8 cellular contexts compared by ENCODE assay signal in the genomic region with DNA sequence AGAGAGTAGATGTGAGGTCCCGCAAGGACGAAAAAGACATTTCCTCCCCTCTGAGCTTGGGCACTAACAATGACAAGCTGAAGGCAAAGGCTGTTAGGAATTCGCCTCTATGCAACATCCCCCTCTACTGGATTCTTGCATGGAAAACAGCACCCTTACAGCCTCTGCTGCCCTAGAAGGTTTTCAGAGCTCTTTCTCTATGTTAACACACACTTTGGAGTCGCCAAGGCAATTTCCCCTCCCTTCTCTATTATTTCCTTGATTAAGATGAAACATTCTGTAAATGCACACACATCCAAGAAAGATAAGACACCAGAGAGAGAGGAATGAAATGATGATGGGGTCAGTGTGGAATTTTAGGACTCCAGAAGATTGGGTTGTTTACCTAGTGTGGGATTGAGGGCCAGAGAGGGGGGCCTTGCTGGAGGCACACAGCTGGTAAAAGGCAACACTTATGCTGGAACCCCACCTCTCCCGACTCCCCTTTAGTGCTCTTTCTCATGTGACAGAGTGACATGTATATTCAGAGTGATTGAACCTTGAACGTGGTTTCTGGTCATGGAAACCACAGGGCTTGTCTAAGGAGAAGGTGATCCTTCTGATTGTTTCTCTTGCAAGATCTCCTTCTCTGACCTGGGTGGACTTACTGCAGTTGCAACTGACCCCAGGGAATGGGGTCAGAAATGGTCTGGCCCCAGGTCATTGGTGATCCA.
DNase-seq lines count a peak whose midpoint lies in the region; ATAC-seq, FAIRE-seq and TF ChIP-seq lines count a peak whose summit lies in the region.

No MANE protein-coding gene starts in this region.

- SMC1A ChIA-PET in GM12878 (lab: Charles Lee; ENCODE audit: uncharacterized antibody, unreplicated experiment): interaction anchor here (0.7 to 2.5 kb wide), 52 partner anchors 9 to 1239 kb away, joined by 3 to 47 read pairs (median 4); a partner anchor contains a TSS

- TF ChIP-seq POLR2A in NB4 (IDR thresholded peaks at IDR 0.05; ENCODE audit: extremely low read depth, insufficient read length) (no peak), GM12878 (IDR thresholded peaks at IDR 0.05; ENCODE audit: low read depth, low read length) (no peak), sigmoid colon (IDR thresholded peaks at IDR 0.05) (no peak)

- peak overlapping the region in 6 of 7 donors; percentile 35 to 67 (median 58) for H3K4me3 Mint-ChIP-seq in CD8-positive, alpha-beta memory T cell

- no peak overlapping the region for H3K27ac ChIP-seq in CD8-positive, alpha-beta memory T cell (ENCODE audit: low read depth, low read length)
- H3K27ac ChIP-seq in SU-DHL-6 (ENCODE audit: low read depth, low read length) (no peak overlapping the region), GM12878 (ENCODE audit: control insufficient read depth, insufficient read depth) (no peak overlapping the region), hepatocyte (no peak overlapping the region), sigmoid colon (peak overlapping the region in 1 of 4 donors; percentile 5)

- RAD21 ChIA-PET in GM12878 (lab: Charles Lee; ENCODE audit: unreplicated experiment): interaction anchor here (0.6 to 2.0 kb wide), 49 partner anchors 11 to 1283 kb away, joined by 3 to 34 read pairs (median 4); a partner anchor contains a TSS

- POLR2A ChIA-PET in CD8-positive, alpha-beta memory T cell (lab: Charles Lee): interaction anchor here (0.9 to 1.2 kb wide), 2 partner anchors 293 to 1059 kb away, joined by 4 to 7 read pairs; no protein-coding TSS in a partner anchor
- POLR2A ChIA-PET in GM12878 (lab: Charles Lee): no interaction called here

- in situ Hi-C loops in GM12878 (cut with MboI): loop anchor here (5.0 kb wide), 2 partner anchors 207 to 1058 kb away; no protein-coding TSS in a partner anchor

- FAIRE-seq in GM12878 (lab: Jason Lieb, UNC): peak; percentile 93

- H3K36me3 Mint-ChIP-seq in CD8-positive, alpha-beta memory T cell: no peaks in the 10 kb centered on the region

- H4K20me1 ChIP-seq in SU-DHL-6 (ENCODE audit: low read depth, low read length) (no peaks in the 10 kb centered on the region), GM12878 (ENCODE audit: control insufficient read depth, insufficient read depth) (no peaks in the 10 kb centered on the region), hepatocyte (ENCODE audit: insufficient read depth, poor library complexity, severe bottlenecking) (no peaks in the 10 kb centered on the region)

- H3K4me2 ChIP-seq in SU-DHL-6 (ENCODE audit: low read depth, low read length, poor library complexity, severe bottlenecking) (peak overlapping the region; percentile 11), GM12878 (ENCODE audit: control insufficient read depth, insufficient read depth) (no peak overlapping the region; the same call in 1 of the 2 replicates), hepatocyte (peak overlapping the region; percentile 43)

- H3K9me3 Mint-ChIP-seq in CD8-positive, alpha-beta memory T cell: no peaks in the 10 kb centered on the region

- no peak overlapping the region for H3K9ac ChIP-seq in SU-DHL-6 (ENCODE audit: low read length)
- no peak overlapping the region for H3K9ac ChIP-seq in GM12878 (ENCODE audit: control insufficient read depth, insufficient read depth, low read length)

- no peaks in the 10 kb centered on the region for H3K36me3 ChIP-seq in CD8-positive, alpha-beta memory T cell (ENCODE audit: insufficient read depth, low read length)
- H3K36me3 ChIP-seq in SU-DHL-6 (ENCODE audit: low read length): no peaks in the 10 kb centered on the region
- H3K36me3 ChIP-seq in GM12878 (ENCODE audit: control insufficient read depth in 2 of 2, insufficient read depth in 2 of 2, low read length in 1 of 2): no peaks in the 10 kb centered on the region
- no peaks in the 10 kb centered on the region for H3K36me3 ChIP-seq in hepatocyte (replicated peaks; ENCODE audit: insufficient read depth, low read depth)
- H3K36me3 ChIP-seq in sigmoid colon: no peaks in the 10 kb centered on the region

- TF ChIP-seq CTCF in NB4 (IDR thresholded peaks at IDR 0.05; ENCODE audit: low read depth, low read length) (peak; percentile 94), SU-DHL-6 (IDR thresholded peaks at IDR 0.05; ENCODE audit: insufficient read depth, low read length, poor library complexity, severe bottlenecking) (peak; percentile 90), GM12878 (IDR thresholded peaks at IDR 0.05 in 2 of 3, conservative IDR thresholded peaks at IDR 0.05 in 1 of 3; ENCODE audit: control insufficient read depth in 2 of 3, extremely low read depth in 1 of 3, insufficient read depth in 1 of 3, low read depth in 3 of 3, low read length in 3 of 3) (peak; percentile 61 to 89 (median 75)), hepatocyte (IDR thresholded peaks at IDR 0.05; ENCODE audit: poor library complexity) (peak; percentile 88), sigmoid colon (IDR thresholded peaks at IDR 0.05) (peak; percentile 75 to 80 (median 78))

- BruUV-seq in GM12878 (replicated peaks; lab: Mats Ljungman, UMichigan): no TSS peak

- H3F3A ChIP-seq in SU-DHL-6 (ENCODE audit: insufficient read depth): no peaks in the 10 kb centered on the region

- H3K4me1 Mint-ChIP-seq in CD8-positive, alpha-beta memory T cell: peaks cover 10 to 29% (median 22%) of the 10 kb centered on the region in 3 donors

- H3K4me3 ChIP-seq in CD8-positive, alpha-beta memory T cell (ENCODE audit: low read length): no peak overlapping the region
- H3K4me3 ChIP-seq in NB4 (ENCODE audit: low read depth, low read length): no peak overlapping the region
- H3K4me3 ChIP-seq in SU-DHL-6 (ENCODE audit: insufficient read depth, low read length, poor library complexity, severe bottlenecking): no peak overlapping the region
- H3K4me3 ChIP-seq in GM12878: no peak overlapping the region
- H3K4me3 ChIP-seq in hepatocyte: no peak overlapping the region
- no peak overlapping the region for H3K4me3 ChIP-seq in sigmoid colon

- DNase-seq in CD8-positive, alpha-beta memory T cell: peak; percentile 8 to 65 (median 57)
- peak; percentile 94 for DNase-seq in NB4 (ENCODE audit: low read depth)
- peak; percentile 48 for DNase-seq in GM12878 (ENCODE audit: low read depth, low spot score)
- DNase-seq in hepatocyte (ENCODE audit: low spot score): peak; percentile 86
- peak; percentile 77 for DNase-seq in sigmoid colon

- no peaks in the 10 kb centered on the region for H3K9me3 ChIP-seq in CD8-positive, alpha-beta memory T cell (ENCODE audit: low read length)
- H3K9me3 ChIP-seq in SU-DHL-6 (ENCODE audit: insufficient read depth, low read length) (no peaks in the 10 kb centered on the region), GM12878 (replicated peaks; ENCODE audit: control insufficient read depth, insufficient read depth, low read length) (no peaks in the 10 kb centered on the region; the same call in 1 of the 3 replicates), hepatocyte (ENCODE audit: low read depth) (no peaks in the 10 kb centered on the region), sigmoid colon (no peaks in the 10 kb centered on the region)

- peaks cover 0 to 7% of the 10 kb centered on the region in 2 donors for H3K27me3 Mint-ChIP-seq in CD8-positive, alpha-beta memory T cell

- H3K27me3 ChIP-seq in CD8-positive, alpha-beta memory T cell (ENCODE audit: insufficient read depth, low read length, poor library complexity, severe bottlenecking): no peaks in the 10 kb centered on the region
- H3K27me3 ChIP-seq in SU-DHL-6 (ENCODE audit: low read length): no peaks in the 10 kb centered on the region
- H3K27me3 ChIP-seq in GM12878 (replicated peaks in 1 of 2; ENCODE audit: control insufficient read depth in 2 of 2, insufficient read depth in 2 of 2, low read length in 1 of 2): no peaks in the 10 kb centered on the region
- no peaks in the 10 kb centered on the region for H3K27me3 ChIP-seq in hepatocyte
- H3K27me3 ChIP-seq in sigmoid colon: no peaks in the 10 kb centered on the region

- H3K79me2 ChIP-seq in SU-DHL-6 (ENCODE audit: insufficient read depth, low read length) (no peaks in the 10 kb centered on the region), GM12878 (ENCODE audit: control insufficient read depth, insufficient read depth, low read length) (no peaks in the 10 kb centered on the region), hepatocyte (no peaks in the 10 kb centered on the region)

- intact Hi-C loops in GM12878 (cut with micrococcal nuclease; ENCODE audit: unreplicated experiment): loop anchor here (1.0 to 10.0 kb wide), 5 partner anchors 293 to 1120 kb away; a partner anchor contains a TSS
- intact Hi-C loops in sigmoid colon (cut with DNase I): loop anchor here (1.0 to 5.0 kb wide), 5 partner anchors 123 to 1238 kb away; no protein-coding TSS in a partner anchor

- 20% methylated on average over 6 of the region's 6 CpGs for WGBS in GM12878 (ENCODE audit: insufficient coverage, insufficient replicate concordance, low lambda C conversion rate, missing lambda C conversion rate)
- WGBS in hepatocyte (ENCODE audit: low lambda C conversion rate, missing lambda C conversion rate): 22% methylated on average over 6 of the region's 6 CpGs
- 13% methylated on average over 6 of the region's 6 CpGs for WGBS in sigmoid colon, 2 donors

- H2AFZ ChIP-seq in SU-DHL-6 (ENCODE audit: low read depth, low read length, severe bottlenecking) (peak overlapping the region; percentile 4), GM12878 (ENCODE audit: control insufficient read depth, low read depth, low read length) (no peak overlapping the region), hepatocyte (no peak overlapping the region)

- H3K4me1 ChIP-seq in CD8-positive, alpha-beta memory T cell (ENCODE audit: insufficient read depth, low read length): peaks cover 5% of the 10 kb centered on the region
- H3K4me1 ChIP-seq in GM12878 (ENCODE audit: control insufficient read depth, insufficient read depth, low read length): peaks cover 16% of the 10 kb centered on the region
- H3K4me1 ChIP-seq in hepatocyte (ENCODE audit: insufficient read depth): peaks cover 6% of the 10 kb centered on the region
- peaks cover 0 to 16% (median 10%) of the 10 kb centered on the region in 4 donors for H3K4me1 ChIP-seq in sigmoid colon

- TF ChIP-seq RAD21 in GM12878 (IDR thresholded peaks at IDR 0.05; ENCODE audit: insufficient read depth, low read depth, low read length): peak; percentile 93

- peak; percentile 35 for ATAC-seq in GM19467 (IDR thresholded peaks at IDR 0.05; ENCODE audit: unreplicated experiment)
- ATAC-seq in GM12878: peak; percentile 54
- ATAC-seq in GM21528 (IDR thresholded peaks at IDR 0.05; ENCODE audit: low FRiP score, unreplicated experiment): no peak

- CTCF ChIA-PET in CD8-positive, alpha-beta memory T cell (lab: Charles Lee): interaction anchor here (0.6 to 3.7 kb wide), 33 partner anchors 8 to 1239 kb away, joined by 3 to 71 read pairs (median 3); a partner anchor contains a TSS
- CTCF ChIA-PET in GM12878 (lab: Yijun Ruan, JAX): interaction anchor here (0.6 to 2.7 kb wide), 42 partner anchors 10 to 1239 kb away, joined by 3 to 57 read pairs (median 4); a partner anchor contains a TSS

- H3K9me2 ChIP-seq in SU-DHL-6 (replicated peaks; ENCODE audit: insufficient read depth, low read length): no peaks in the 10 kb centered on the region
- H3K9me2 ChIP-seq in hepatocyte (replicated peaks; ENCODE audit: insufficient read depth): no peaks in the 10 kb centered on the region

- H3K27ac Mint-ChIP-seq in CD8-positive, alpha-beta memory T cell: peak overlapping the region in 3 of 8 donors; percentile 35 to 49 (median 42)

- TF ChIP-seq EP300 in GM12878 (IDR thresholded peaks at IDR 0.05; ENCODE audit: borderline replicate concordance in 1 of 2, control insufficient read depth in 1 of 2, low read depth in 2 of 2, low read length in 2 of 2) (no peak), sigmoid colon (IDR thresholded peaks at IDR 0.05) (no peak)
